28 cellular contexts compared by ENCODE assay signal in genomic region chr7:137129025-137129424, GRCh38.
"Had no signal": no experiment of that assay in that cellular context is flagged by ENCODE, and none has a peak within 500 bp of the region (broad histone marks: within the 10 kb centered on the region; RNA-seq: fewer than 3 reads in every experiment).

No MANE protein-coding gene starts in this region.

- H3K27ac ChIP-seq: left lung, lower lobe of right lung, neural progenitor cell, ovary, sigmoid colon, spleen, tibial nerve, uterus had no signal

- H3K4me3 ChIP-seq: left lung, lower lobe of right lung, neural progenitor cell, ovary, sigmoid colon, spleen, tibial nerve, uterus had no signal

- H3K4me1 Mint-ChIP-seq: immature natural killer cell; naive B cell; natural killer cell; nephron progenitor cell; neural progenitor cell; stimulated activated effector memory CD8-positive, alpha-beta T cell treated with anti-CD3 and anti-CD28 coated beads, Interleukin-12 subunit alpha, Interleukin-12 subunit beta, amount 100 ng/mL, for 72 hours; stimulated activated naive CD8-positive, alpha-beta T cell treated with anti-CD3 and anti-CD28 coated beads, Interleukin-15, amount 100 ng/mL, for 72 hours had no signal

- H3K4me2 ChIP-seq: neural progenitor cell had no signal

- H3K9me3 Mint-ChIP-seq: nephron progenitor cell, neural progenitor cell, type B pancreatic cell had no signal

- H3K9ac ChIP-seq: neural progenitor cell had no signal

- H3K27me3 Mint-ChIP-seq: naive B cell; progenitor cell of endocrine pancreas; stimulated activated naive CD8-positive, alpha-beta T cell treated with anti-CD3 and anti-CD28 coated beads, Interleukin-15, amount 100 ng/mL, for 72 hours; type B pancreatic cell had no signal

- H3K27ac Mint-ChIP-seq: immature natural killer cell; naive B cell; natural killer cell; nephron progenitor cell; neural progenitor cell; progenitor cell of endocrine pancreas; stimulated activated effector memory CD8-positive, alpha-beta T cell treated with anti-CD3 and anti-CD28 coated beads, Interleukin-12 subunit alpha, Interleukin-12 subunit beta, amount 100 ng/mL, for 72 hours; stimulated activated naive CD8-positive, alpha-beta T cell treated with anti-CD3 and anti-CD28 coated beads, Interleukin-15, amount 100 ng/mL, for 72 hours; type B pancreatic cell had no signal

- H3K9me3 ChIP-seq: lower lobe of right lung, ovary, sigmoid colon, tibial nerve, uterus had no signal

- FAIRE-seq: islet of Langerhans, kidney, small intestine had no signal

- H3K4me1 ChIP-seq: left lung, lower lobe of right lung, neural progenitor cell, sigmoid colon, spleen, tibial nerve, uterus had no signal

- H3K4me3 Mint-ChIP-seq: immature natural killer cell; naive B cell; natural killer cell; nephron progenitor cell; neural progenitor cell; stimulated activated effector memory CD8-positive, alpha-beta T cell treated with anti-CD3 and anti-CD28 coated beads, Interleukin-12 subunit alpha, Interleukin-12 subunit beta, amount 100 ng/mL, for 72 hours; stimulated activated naive CD8-positive, alpha-beta T cell treated with anti-CD3 and anti-CD28 coated beads, Interleukin-15, amount 100 ng/mL, for 72 hours; type B pancreatic cell had no signal

- H2AFZ ChIP-seq: neural progenitor cell had no signal

- H3K36me3 ChIP-seq: left lung, lower lobe of right lung, neural progenitor cell, ovary, sigmoid colon, spleen, tibial nerve, uterus had no signal

- H3K36me3 Mint-ChIP-seq: naive B cell; natural killer cell; neural progenitor cell; stimulated activated effector memory CD8-positive, alpha-beta T cell treated with anti-CD3 and anti-CD28 coated beads, Interleukin-12 subunit alpha, Interleukin-12 subunit beta, amount 100 ng/mL, for 72 hours; type B pancreatic cell had no signal

- ATAC-seq: left colon; left lung; natural killer cell; right cardiac atrium; stimulated activated effector memory CD8-positive, alpha-beta T cell treated with anti-CD3 and anti-CD28 coated beads, Interleukin-12 subunit alpha, Interleukin-12 subunit beta, amount 100 ng/mL, for 72 hours; stimulated activated naive CD8-positive, alpha-beta T cell treated with anti-CD3 and anti-CD28 coated beads, Interleukin-15, amount 100 ng/mL, for 72 hours had no signal

- DNase-seq: hypothalamus; immature natural killer cell; kidney; left colon; left lung; lower lobe of right lung; mammary epithelial cell; mesenchymal stem cell; naive B cell; natural killer cell; nephron progenitor cell; ovary; retina; right cardiac atrium; sigmoid colon; small intestine; spleen; stimulated activated CD4-positive, alpha-beta T cell treated with anti-CD3 and anti-CD28 coated beads, Interleukin-4, amount 100 ng/mL, for 24 hours; stimulated activated naive CD4-positive, alpha-beta T cell; stimulated activated naive CD8-positive, alpha-beta T cell treated with anti-CD3 and anti-CD28 coated beads, Interleukin-15, amount 100 ng/mL, for 72 hours; substantia nigra; uterus had no signal

- H3K27me3 ChIP-seq: left lung, neural progenitor cell, ovary, sigmoid colon, spleen, tibial nerve, uterus had no signal
